ENCODE assay signal across 9 cellular contexts in the genomic region with DNA sequence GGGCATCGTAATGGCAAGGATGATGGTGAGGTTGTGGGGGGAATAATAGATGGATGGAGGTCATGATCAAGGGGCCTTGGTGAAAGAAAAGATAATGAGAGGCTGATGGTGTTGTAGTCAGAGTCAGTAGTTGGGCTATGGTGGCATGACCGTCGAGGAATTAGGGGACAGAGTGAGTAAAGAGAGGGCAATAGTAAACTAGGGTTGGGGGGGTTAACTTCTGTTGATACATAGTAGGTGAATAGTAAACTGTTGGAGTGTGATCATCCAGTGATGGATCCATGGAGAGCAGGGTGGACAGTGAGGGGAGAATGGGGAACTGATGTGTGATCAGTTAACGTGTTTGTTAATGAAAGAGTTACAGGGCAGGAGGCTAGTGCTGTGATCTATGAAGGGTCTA. TPM values are rescaled to one million over a fixed set of nuclear protein-coding genes. Genes with fewer than 3 reads are reported as not detected.
DNase-seq lines count a peak whose midpoint lies in the region; ATAC-seq and TF ChIP-seq lines count a peak whose summit lies in the region.
"Had no signal": no experiment of that assay in that cellular context is flagged by ENCODE, and none has a peak within 500 bp of the region (broad histone marks: within the 10 kb centered on the region; RNA-seq: fewer than 3 reads in every experiment).

No MANE protein-coding gene starts in this region.

- POLR2A ChIA-PET in HEK293T (lab: Yijun Ruan, JAX): interaction anchor here (0.5 kb wide), 1 partner anchor 16 kb away, joined by 4 read pairs; no protein-coding TSS in a partner anchor

- peak overlapping the region; percentile 97 for H3K27ac Mint-ChIP-seq in activated naive CD4-positive, alpha-beta T cell treated with anti-CD3 and anti-CD28 coated beads, Interleukin-2, amount 10 ng/mL, durations not matched to agents 7 days and 5 days
- H3K27ac Mint-ChIP-seq in type B pancreatic cell: peak overlapping the region; percentile 93

- no peaks in the 10 kb centered on the region for H3K9me3 ChIP-seq in right lobe of liver
- H3K9me3 ChIP-seq: mucosa of descending colon had no signal

- peaks cover 0 to 9% (median 0%) of the 10 kb centered on the region in 4 donors for H3K4me1 ChIP-seq in right lobe of liver

- no peak for DNase-seq in activated naive CD4-positive, alpha-beta T cell treated with anti-CD3 and anti-CD28 coated beads, Interleukin-2, amount 10 ng/mL, durations not matched to agents 7 days and 5 days
- DNase-seq in activated naive CD4-positive, alpha-beta T cell treated with Interleukin-2 at 50 U/mL for 16 hours: no peak
- DNase-seq in astrocyte of the cerebellum (ENCODE audit: low read depth): no peak
- DNase-seq in right lobe of liver: no peak
- no peak for DNase-seq in type B pancreatic cell (ENCODE audit: extremely low spot score, unreplicated experiment)
- DNase-seq in HEK293T (ENCODE audit: extremely low spot score): no peak
- DNase-seq: mucosa of descending colon had no signal

- H3K27ac ChIP-seq in right lobe of liver: no peak overlapping the region

- intact Hi-C loops in right lobe of liver (cut with DNase I): no loop called here

- H3K9me3 Mint-ChIP-seq in activated naive CD4-positive, alpha-beta T cell treated with anti-CD3 and anti-CD28 coated beads, Interleukin-2, amount 10 ng/mL, durations not matched to agents 7 days and 5 days: no peaks in the 10 kb centered on the region
- H3K9me3 Mint-ChIP-seq in type B pancreatic cell: peaks cover 6% of the 10 kb centered on the region

- peaks cover 32% of the 10 kb centered on the region for H3K36me3 Mint-ChIP-seq in activated naive CD4-positive, alpha-beta T cell treated with anti-CD3 and anti-CD28 coated beads, Interleukin-2, amount 10 ng/mL, durations not matched to agents 7 days and 5 days
- H3K36me3 Mint-ChIP-seq in type B pancreatic cell: peaks cover 14% of the 10 kb centered on the region

- peaks cover 43% of the 10 kb centered on the region for H3K4me1 Mint-ChIP-seq in activated naive CD4-positive, alpha-beta T cell treated with anti-CD3 and anti-CD28 coated beads, Interleukin-2, amount 10 ng/mL, durations not matched to agents 7 days and 5 days
- H3K4me1 Mint-ChIP-seq in type B pancreatic cell (ENCODE audit: unreplicated experiment): peaks cover 11% of the 10 kb centered on the region

- no peaks in the 10 kb centered on the region for H3K27me3 Mint-ChIP-seq in activated naive CD4-positive, alpha-beta T cell treated with anti-CD3 and anti-CD28 coated beads, Interleukin-2, amount 10 ng/mL, durations not matched to agents 7 days and 5 days
- H3K27me3 Mint-ChIP-seq in type B pancreatic cell: no peaks in the 10 kb centered on the region

- no peak for ATAC-seq in right lobe of liver
- no peak for ATAC-seq in HG02588 (IDR thresholded peaks at IDR 0.05; ENCODE audit: unreplicated experiment)
- no peak for ATAC-seq in HG03139 (IDR thresholded peaks at IDR 0.05; ENCODE audit: unreplicated experiment)

- 68% methylated on average over 4 of the region's 4 CpGs for WGBS in right lobe of liver (ENCODE audit: insufficient coverage, low coverage, low lambda C conversion rate, missing lambda C conversion rate)

- CTCF ChIA-PET in activated naive CD4-positive, alpha-beta T cell treated with anti-CD3 and anti-CD28 coated beads, Interleukin-2, amount 10 ng/mL, durations not matched to agents 7 days and 5 days (lab: Charles Lee): no interaction called here
- CTCF ChIA-PET in HEK293T (lab: Yijun Ruan, JAX): no interaction called here

- in situ Hi-C loops in astrocyte of the cerebellum (cut with HindIII; ENCODE audit: low sequenced_read_pairs): no loop called here

- TF ChIP-seq POLR2A in right lobe of liver (IDR thresholded peaks at IDR 0.05): no peak

- H3K4me3 ChIP-seq in astrocyte of the cerebellum (ENCODE audit: low read depth, low read length) (peak overlapping the region; percentile 77), right lobe of liver (peak overlapping the region; percentile 44 to 77 (median 73))

- no peaks in the 10 kb centered on the region for H3K36me3 ChIP-seq in right lobe of liver

- no peaks in the 10 kb centered on the region for H3K27me3 ChIP-seq in right lobe of liver

- TF ChIP-seq CTCF in astrocyte of the cerebellum (IDR thresholded peaks at IDR 0.05; ENCODE audit: low read depth, low read length, missing control alignments) (no peak), right lobe of liver (IDR thresholded peaks at IDR 0.05) (no peak), type B pancreatic cell (conservative IDR thresholded peaks at IDR 0.05) (no peak)

- peak overlapping the region; percentile 94 for H3K4me3 Mint-ChIP-seq in activated naive CD4-positive, alpha-beta T cell treated with anti-CD3 and anti-CD28 coated beads, Interleukin-2, amount 10 ng/mL, durations not matched to agents 7 days and 5 days
- H3K4me3 Mint-ChIP-seq in type B pancreatic cell: peak overlapping the region; percentile 98

TF ChIP-seq in HEK293T, 16 proteins besides CTCF, POLR2A, EP300 and RAD21:
- TF ChIP-seq NFRKB (IDR thresholded peaks at IDR 0.05) (no peak), L3MBTL2 (conservative IDR thresholded peaks at IDR 0.05) (no peak), ZNF384 (IDR thresholded peaks at IDR 0.05) (no peak)

RNA-seq across cellular contexts. Expression of a gene that starts 0.9 kb away (rescaled TPM):
- total RNA-seq in right lobe of liver: 10 to 100 TPM in 5 of 6 experiments, 1 to 10 TPM in 1; 9.9 to 30.4 (median 12.5) TPM
- total RNA-seq in type B pancreatic cell (ENCODE audit: low replicate concordance): 35.3 and 46.4 TPM in 2 replicates

RNA-seq across cellular contexts. Expression of a gene that starts 6.9 kb away (rescaled TPM):
- total RNA-seq in right lobe of liver: 1 to 10 TPM in 1 of 6 experiments, under 1 TPM in 4, not detected in 1; 0.22 to 1.4 (median 0.37) TPM
- total RNA-seq in type B pancreatic cell (ENCODE audit: low replicate concordance): 1.8 and 4.6 TPM in 2 replicates

RNA-seq across cellular contexts. Expression of a gene that starts 31.9 kb away (rescaled TPM):
- total RNA-seq in right lobe of liver (1 to 10 TPM; 1.7 to 6.1 (median 1.9) TPM), type B pancreatic cell (ENCODE audit: low replicate concordance) (3.6 and 10.0 TPM in 2 replicates)

RNA-seq across cellular contexts. Expression of a gene that starts 44.7 kb away (rescaled TPM):
- 100 to 1,000 TPM; 150 to 276 (median 225) TPM for total RNA-seq in right lobe of liver
- total RNA-seq in type B pancreatic cell (ENCODE audit: low replicate concordance): 79.8 and 95.9 TPM in 2 replicates
